ENCODE assay signal across 21 cellular contexts in the genomic region with DNA sequence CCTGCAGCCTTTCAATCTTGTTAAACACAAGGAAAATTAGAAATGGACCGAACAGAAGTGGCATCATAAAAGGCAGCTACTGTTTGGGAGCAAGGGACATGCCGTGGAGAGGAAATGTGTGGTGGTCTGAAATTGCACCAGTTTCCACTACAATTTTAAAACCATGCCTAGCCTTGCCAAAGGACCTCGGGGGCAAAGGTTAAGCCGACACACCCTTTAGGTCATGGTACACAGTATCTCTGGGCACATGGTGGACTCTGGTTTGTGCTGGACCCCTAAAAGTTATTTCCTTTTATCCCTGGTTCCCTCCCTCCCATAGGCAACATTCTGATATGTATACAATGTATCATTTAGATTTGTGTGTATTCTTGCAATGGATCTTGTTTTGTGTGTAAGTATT.
DNase-seq lines count a peak whose midpoint lies in the region; ATAC-seq lines count a peak whose summit lies in the region.
"Had no signal": no experiment of that assay in that cellular context is flagged by ENCODE, and none has a peak within 500 bp of the region (broad histone marks: within the 10 kb centered on the region; RNA-seq: fewer than 3 reads in every experiment).

No MANE protein-coding gene starts in this region.

- CTCF ChIA-PET in CD8-positive, alpha-beta memory T cell (lab: Charles Lee): interaction anchor here (0.9 to 3.7 kb wide), 2 partner anchors 20 to 142 kb away, joined by 3 to 70 read pairs; partner anchors contain the start of gene IQGAP2
- CTCF ChIA-PET in activated CD4-positive, alpha-beta memory T cell treated with anti-CD3 and anti-CD28 coated beads, Interleukin-2, amount 10 ng/mL, durations not matched to agents 7 days and 5 days (lab: Charles Lee): interaction anchor here (0.9 to 4.2 kb wide), 2 partner anchors 123 to 142 kb away, joined by 3 to 81 read pairs; partner anchors contain the start of gene IQGAP2

- no peaks in the 10 kb centered on the region for H3K36me3 Mint-ChIP-seq in activated naive CD4-positive, alpha-beta T cell treated with anti-CD3 and anti-CD28 coated beads, Interleukin-2, amount 50 U/mL, for 24 hours
- peaks cover 0 to 6% of the 10 kb centered on the region in 2 donors for H3K36me3 Mint-ChIP-seq in activated naive CD4-positive, alpha-beta T cell treated with anti-CD3 and anti-CD28 coated beads, Interleukin-2, amount 50 U/mL, for 72 hours
- peaks cover 0 to 2% (median 0%) of the 10 kb centered on the region in 3 donors for H3K36me3 Mint-ChIP-seq in CD8-positive, alpha-beta memory T cell
- H3K36me3 Mint-ChIP-seq in activated CD4-positive, alpha-beta memory T cell treated with anti-CD3 and anti-CD28 coated beads, Interleukin-2, amount 10 ng/mL, durations not matched to agents 7 days and 5 days (ENCODE audit: low read depth): peaks cover 17% of the 10 kb centered on the region
- H3K36me3 Mint-ChIP-seq in activated T-helper 1 cell treated with anti-CD3 and anti-CD28 coated beads, Interleukin-12 subunit alpha, Interleukin-12 subunit beta, Interleukin-2, Interleukin-4 antibody, amounts not matched to agents 30 ng/mL and 10 ng/mL and 1 ng/mL, durations not matched to agents 14 hours and 24 hours and 36 hours (ENCODE audit: low read depth): peaks cover 11% of the 10 kb centered on the region

- H3K27ac Mint-ChIP-seq in activated naive CD4-positive, alpha-beta T cell treated with anti-CD3 and anti-CD28 coated beads, Interleukin-2, amount 50 U/mL, for 24 hours: peak overlapping the region; percentile 30
- no peak overlapping the region for H3K27ac Mint-ChIP-seq in activated naive CD4-positive, alpha-beta T cell treated with anti-CD3 and anti-CD28 coated beads, Interleukin-2, amount 50 U/mL, for 72 hours
- H3K27ac Mint-ChIP-seq in CD8-positive, alpha-beta memory T cell: peak overlapping the region in 6 of 8 donors; percentile 36 to 98 (median 72)
- H3K27ac Mint-ChIP-seq in activated CD4-positive, alpha-beta memory T cell treated with anti-CD3 and anti-CD28 coated beads, Interleukin-2, amount 10 ng/mL, durations not matched to agents 7 days and 5 days: peak overlapping the region; percentile 41
- no peak overlapping the region for H3K27ac Mint-ChIP-seq in activated T-helper 1 cell treated with anti-CD3 and anti-CD28 coated beads, Interleukin-12 subunit alpha, Interleukin-12 subunit beta, Interleukin-2, Interleukin-4 antibody, amounts not matched to agents 30 ng/mL and 10 ng/mL and 1 ng/mL, durations not matched to agents 14 hours and 24 hours and 36 hours
- H3K27ac Mint-ChIP-seq: H9, HFFc6 had no signal

- POLR2A ChIA-PET in CD8-positive, alpha-beta memory T cell (lab: Charles Lee): no interaction called here
- POLR2A ChIA-PET in activated CD4-positive, alpha-beta memory T cell treated with anti-CD3 and anti-CD28 coated beads, Interleukin-2, amount 10 ng/mL, durations not matched to agents 7 days and 5 days (lab: Charles Lee): interaction anchor here (4.0 to 4.7 kb wide), 2 partner anchors 140 to 219 kb away, joined by 49 to 156 read pairs; partner anchors contain the start of gene IQGAP2

- ATAC-seq in activated naive CD4-positive, alpha-beta T cell treated with anti-CD3 and anti-CD28 coated beads, Interleukin-2, amount 50 U/mL, for 72 hours: no peak
- ATAC-seq: Panc1 had no signal

- H3K27me3 Mint-ChIP-seq in activated naive CD4-positive, alpha-beta T cell treated with anti-CD3 and anti-CD28 coated beads, Interleukin-2, amount 50 U/mL, for 24 hours: no peaks in the 10 kb centered on the region
- H3K27me3 Mint-ChIP-seq in CD8-positive, alpha-beta memory T cell: no peaks in the 10 kb centered on the region
- H3K27me3 Mint-ChIP-seq in activated CD4-positive, alpha-beta memory T cell treated with anti-CD3 and anti-CD28 coated beads, Interleukin-2, amount 10 ng/mL, durations not matched to agents 7 days and 5 days: no peaks in the 10 kb centered on the region
- no peaks in the 10 kb centered on the region for H3K27me3 Mint-ChIP-seq in activated T-helper 1 cell treated with anti-CD3 and anti-CD28 coated beads, Interleukin-12 subunit alpha, Interleukin-12 subunit beta, Interleukin-2, Interleukin-4 antibody, amounts not matched to agents 30 ng/mL and 10 ng/mL and 1 ng/mL, durations not matched to agents 14 hours and 24 hours and 36 hours (ENCODE audit: insufficient read depth)

- H3K4me3 Mint-ChIP-seq in activated naive CD4-positive, alpha-beta T cell treated with anti-CD3 and anti-CD28 coated beads, Interleukin-2, amount 50 U/mL, for 24 hours: no peak overlapping the region
- H3K4me3 Mint-ChIP-seq in CD8-positive, alpha-beta memory T cell: no peak overlapping the region
- no peak overlapping the region for H3K4me3 Mint-ChIP-seq in activated CD4-positive, alpha-beta memory T cell treated with anti-CD3 and anti-CD28 coated beads, Interleukin-2, amount 10 ng/mL, durations not matched to agents 7 days and 5 days
- H3K4me3 Mint-ChIP-seq in activated T-helper 1 cell treated with anti-CD3 and anti-CD28 coated beads, Interleukin-12 subunit alpha, Interleukin-12 subunit beta, Interleukin-2, Interleukin-4 antibody, amounts not matched to agents 30 ng/mL and 10 ng/mL and 1 ng/mL, durations not matched to agents 14 hours and 24 hours and 36 hours: no peak overlapping the region
- H3K4me3 Mint-ChIP-seq: H9, HFFc6 had no signal

- intact Hi-C loops in head of caudate nucleus (cut with DNase I): no loop called here
- intact Hi-C loops in activated T-helper 1 cell treated with anti-CD3 and anti-CD28 coated beads, Interleukin-12 subunit alpha, Interleukin-12 subunit beta, Interleukin-2, Interleukin-4 antibody, amounts not matched to agents 30 ng/mL and 10 ng/mL and 1 ng/mL, durations not matched to agents 14 hours and 24 hours and 36 hours (cut with micrococcal nuclease): loop anchor here (5.0 to 10.0 kb wide), 5 partner anchors 172 to 978 kb away; partner anchors contain the start of genes AGGF1, F2R and POC5

- no peak for DNase-seq in activated naive CD4-positive, alpha-beta T cell treated with anti-CD3 and anti-CD28 coated beads, Interleukin-2, amount 50 U/mL, for 72 hours (ENCODE audit: low spot score in 2 of 2)
- DNase-seq in CD8-positive, alpha-beta memory T cell: no peak
- DNase-seq in activated CD4-positive, alpha-beta memory T cell treated with anti-CD3 and anti-CD28 coated beads, Interleukin-2, amount 10 ng/mL, durations not matched to agents 7 days and 5 days: no peak
- DNase-seq in head of caudate nucleus: no peak
- DNase-seq in stimulated activated CD4-positive, alpha-beta T cell treated with anti-CD3 and anti-CD28 coated beads, Interleukin-4, amount 100 ng/mL, for 24 hours: no peak
- no peak for DNase-seq in activated T-helper 1 cell treated with anti-CD3 and anti-CD28 coated beads, Interleukin-12 subunit alpha, Interleukin-12 subunit beta, Interleukin-2, Interleukin-4 antibody, amounts not matched to agents 30 ng/mL and 10 ng/mL and 1 ng/mL, durations not matched to agents 14 hours and 24 hours and 36 hours (ENCODE audit: low spot score)
- DNase-seq: BE2C; Calu3; GM23248; H9; HFFc6; NCI-H1092; NCI-H1436; NCI-H2029 treated with DMSO at 0.1 percent for 48 hours; NCI-H345; NCI-H524; NCI-H774; NK-92 treated with Interleukin-12 subunit alpha and Interleukin-12 subunit beta, amount 100 ng/mL, for 24 hours; SIG-M5 had no signal

- H3K27ac ChIP-seq in CD8-positive, alpha-beta memory T cell (ENCODE audit: low read depth, low read length): no peak overlapping the region
- H3K27ac ChIP-seq: GM23248 had no signal

- H3K9me3 Mint-ChIP-seq in activated naive CD4-positive, alpha-beta T cell treated with anti-CD3 and anti-CD28 coated beads, Interleukin-2, amount 50 U/mL, for 24 hours: no peaks in the 10 kb centered on the region
- H3K9me3 Mint-ChIP-seq in activated naive CD4-positive, alpha-beta T cell treated with anti-CD3 and anti-CD28 coated beads, Interleukin-2, amount 50 U/mL, for 72 hours: no peaks in the 10 kb centered on the region
- H3K9me3 Mint-ChIP-seq in CD8-positive, alpha-beta memory T cell: no peaks in the 10 kb centered on the region
- H3K9me3 Mint-ChIP-seq in activated CD4-positive, alpha-beta memory T cell treated with anti-CD3 and anti-CD28 coated beads, Interleukin-2, amount 10 ng/mL, durations not matched to agents 7 days and 5 days: no peaks in the 10 kb centered on the region
- no peaks in the 10 kb centered on the region for H3K9me3 Mint-ChIP-seq in activated T-helper 1 cell treated with anti-CD3 and anti-CD28 coated beads, Interleukin-12 subunit alpha, Interleukin-12 subunit beta, Interleukin-2, Interleukin-4 antibody, amounts not matched to agents 30 ng/mL and 10 ng/mL and 1 ng/mL, durations not matched to agents 14 hours and 24 hours and 36 hours
- H3K9me3 Mint-ChIP-seq: HFFc6 had no signal

- no peak overlapping the region for H3K4me3 ChIP-seq in CD8-positive, alpha-beta memory T cell (ENCODE audit: low read length)
- H3K4me3 ChIP-seq: GM23248 had no signal

- no peaks in the 10 kb centered on the region for H3K9me3 ChIP-seq in CD8-positive, alpha-beta memory T cell (ENCODE audit: low read length)
- H3K9me3 ChIP-seq: BE2C had no signal

- H3K4me1 ChIP-seq in CD8-positive, alpha-beta memory T cell (ENCODE audit: insufficient read depth, low read length): peaks cover 74% of the 10 kb centered on the region
- H3K4me1 ChIP-seq: BE2C had no signal

- peaks cover 87% of the 10 kb centered on the region for H3K4me1 Mint-ChIP-seq in activated naive CD4-positive, alpha-beta T cell treated with anti-CD3 and anti-CD28 coated beads, Interleukin-2, amount 50 U/mL, for 24 hours
- peaks cover 87 to 98% (median 96%) of the 10 kb centered on the region in 3 donors for H3K4me1 Mint-ChIP-seq in CD8-positive, alpha-beta memory T cell
- peaks cover 93% of the 10 kb centered on the region for H3K4me1 Mint-ChIP-seq in activated CD4-positive, alpha-beta memory T cell treated with anti-CD3 and anti-CD28 coated beads, Interleukin-2, amount 10 ng/mL, durations not matched to agents 7 days and 5 days
- H3K4me1 Mint-ChIP-seq in activated T-helper 1 cell treated with anti-CD3 and anti-CD28 coated beads, Interleukin-12 subunit alpha, Interleukin-12 subunit beta, Interleukin-2, Interleukin-4 antibody, amounts not matched to agents 30 ng/mL and 10 ng/mL and 1 ng/mL, durations not matched to agents 14 hours and 24 hours and 36 hours (ENCODE audit: low read depth): peaks cover 93% of the 10 kb centered on the region

- no peaks in the 10 kb centered on the region for H3K36me3 ChIP-seq in CD8-positive, alpha-beta memory T cell (ENCODE audit: insufficient read depth, low read length)
- H3K36me3 ChIP-seq: BE2C had no signal

- no peaks in the 10 kb centered on the region for H3K27me3 ChIP-seq in CD8-positive, alpha-beta memory T cell (ENCODE audit: insufficient read depth, low read length, poor library complexity, severe bottlenecking)
- H3K27me3 ChIP-seq: BE2C had no signal

Comparison
In these comparisons a context has a peak if more than half of its experiments do, and no peak if none do; other contexts are left out.
1. H3K27ac Mint-ChIP-seq: peak in activated naive CD4-positive, alpha-beta T cell treated with anti-CD3 and anti-CD28 coated beads, Interleukin-2, amount 50 U/mL, for 24 hours (single experiment), CD8-positive, alpha-beta memory T cell (6 of 8) and activated CD4-positive, alpha-beta memory T cell treated with anti-CD3 and anti-CD28 coated beads, Interleukin-2, amount 10 ng/mL, durations not matched to agents 7 days and 5 days (single experiment); none in activated naive CD4-positive, alpha-beta T cell treated with anti-CD3 and anti-CD28 coated beads, Interleukin-2, amount 50 U/mL, for 72 hours (0 of 2) and activated T-helper 1 cell treated with anti-CD3 and anti-CD28 coated beads, Interleukin-12 subunit alpha, Interleukin-12 subunit beta, Interleukin-2, Interleukin-4 antibody, amounts not matched to agents 30 ng/mL and 10 ng/mL and 1 ng/mL, durations not matched to agents 14 hours and 24 hours and 36 hours (single experiment).